15 cellular contexts compared by ENCODE assay signal in the genomic region with DNA sequence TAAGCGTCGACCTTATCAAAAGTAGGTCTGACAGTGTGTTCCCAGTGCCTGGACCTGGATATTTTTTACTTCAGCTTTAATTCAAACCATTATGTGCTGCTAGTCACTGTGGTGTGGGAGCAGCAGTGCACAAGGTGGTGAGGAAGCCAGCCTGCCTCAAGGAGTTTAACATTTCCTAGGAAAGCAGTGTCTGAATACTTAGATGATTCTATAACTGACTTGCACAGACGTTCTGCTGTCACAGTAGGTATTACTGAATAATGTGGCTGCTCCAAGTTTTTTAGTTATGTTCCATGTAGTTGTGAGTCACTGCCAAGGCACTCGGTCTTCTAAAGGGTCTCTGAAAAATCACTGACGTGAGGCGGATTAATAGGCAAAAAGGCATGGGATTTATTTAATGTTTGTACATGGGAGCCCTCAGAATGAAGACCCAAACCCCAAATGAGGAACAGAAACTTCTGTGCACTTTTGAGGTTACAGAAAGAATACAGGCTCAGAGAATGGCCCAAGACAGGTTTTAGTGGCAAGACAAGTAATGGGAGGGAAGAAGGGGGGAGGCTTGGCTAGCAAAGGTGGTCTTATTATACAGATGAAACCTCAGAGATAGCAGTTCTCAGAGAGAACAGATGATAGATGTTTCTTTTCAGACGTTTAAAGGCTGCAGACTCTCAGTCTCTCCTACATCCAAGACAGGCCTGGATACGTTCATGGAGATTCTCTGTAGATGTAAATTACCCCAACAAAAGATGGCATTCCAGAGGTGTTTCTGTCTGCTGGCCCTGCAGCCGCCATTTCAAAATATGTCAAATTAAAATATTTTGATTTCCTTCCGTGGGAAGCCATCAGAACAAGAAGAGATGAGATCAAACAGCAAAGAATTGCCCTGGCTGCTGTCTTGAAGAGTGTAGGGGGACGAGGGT.
DNase-seq lines count a peak whose midpoint lies in the region; ATAC-seq and TF ChIP-seq lines count a peak whose summit lies in the region.
"Had no signal": no experiment of that assay in that cellular context is flagged by ENCODE, and none has a peak within 500 bp of the region (broad histone marks: within the 10 kb centered on the region; RNA-seq: fewer than 3 reads in every experiment).

No MANE protein-coding gene starts in this region.

- no peak overlapping the region for H3K27ac ChIP-seq in MM.1S (ENCODE audit: low read length)
- H3K27ac ChIP-seq: heart left ventricle had no signal

- H3K27ac Mint-ChIP-seq in nephron progenitor cell, result peak overlapping the region; percentile 20

- H3K4me3 Mint-ChIP-seq in nephron progenitor cell, result no peak overlapping the region

- peaks cover 7% of the 10 kb centered on the region for H3K27me3 Mint-ChIP-seq in nephron progenitor cell (ENCODE audit: low read depth, poor library complexity)

- no peaks in the 10 kb centered on the region for H4K20me1 ChIP-seq in MM.1S (ENCODE audit: insufficient read depth, low read length)

- H3K79me2 ChIP-seq in MM.1S (ENCODE audit: low read length), result no peaks in the 10 kb centered on the region

- peaks cover 22% of the 10 kb centered on the region for H3K36me3 Mint-ChIP-seq in nephron progenitor cell (ENCODE audit: low read depth)

- H3K9me3 ChIP-seq in MM.1S (replicated peaks; ENCODE audit: insufficient read depth, low read length), result no peaks in the 10 kb centered on the region

- ATAC-seq in GM18858 (IDR thresholded peaks at IDR 0.05; ENCODE audit: unreplicated experiment) (peak; percentile 47), HG03342 (IDR thresholded peaks at IDR 0.05; ENCODE audit: unreplicated experiment) (peak; percentile 66)
- ATAC-seq: esophagus mucosa, heart left ventricle had no signal

- no peaks in the 10 kb centered on the region for H3K27me3 ChIP-seq in MM.1S (replicated peaks; ENCODE audit: insufficient read depth, low read length)

- no peak overlapping the region for H2AFZ ChIP-seq in MM.1S (ENCODE audit: low read length)

- H3F3A ChIP-seq in MM.1S (ENCODE audit: insufficient read depth, low read length), result no peaks in the 10 kb centered on the region

- H3K4me3 ChIP-seq in foreskin fibroblast (ENCODE audit: low read depth in 1 of 2, low read length in 2 of 2) (no peak overlapping the region), MM.1S (ENCODE audit: low read length) (no peak overlapping the region)
- H3K4me3 ChIP-seq: heart left ventricle had no signal

- TF ChIP-seq CTCF in nephron progenitor cell (IDR thresholded peaks at IDR 0.05) (no peak), foreskin fibroblast (IDR thresholded peaks at IDR 0.05; ENCODE audit: low read depth, low read length) (no peak), MM.1S (IDR thresholded peaks at IDR 0.05; ENCODE audit: low read length) (no peak)

- no peak overlapping the region for H3K4me2 ChIP-seq in MM.1S (ENCODE audit: low read depth, low read length)

- H3K9ac ChIP-seq in MM.1S (ENCODE audit: low read length), result no peak overlapping the region

- H3K4me1 Mint-ChIP-seq in nephron progenitor cell, result peaks cover 10% of the 10 kb centered on the region

- peaks cover 26% of the 10 kb centered on the region for H3K9me3 Mint-ChIP-seq in nephron progenitor cell

- no peaks in the 10 kb centered on the region for H3K4me1 ChIP-seq in MM.1S (ENCODE audit: low read length)
- H3K4me1 ChIP-seq: heart left ventricle had no signal

- DNase-seq in RPMI8226 (peak; percentile 43), nephron progenitor cell (no peak), T-helper 2 cell (no peak), AML-193 (lab: John Stamatoyannopoulos, UW) (no peak), foreskin fibroblast (no peak), MM.1S (no peak)
- DNase-seq: activated CD4-positive, alpha-beta T cell treated with anti-CD3 and anti-CD28 coated beads, Interleukin-2, amount 50 U/mL, for 48 hours; amygdala; heart left ventricle; NCI-H146; NCI-H524 treated with DMSO at 0.1 percent for 48 hours; Right ventricle myocardium superior had no signal

- no peaks in the 10 kb centered on the region for H3K9me2 ChIP-seq in MM.1S (replicated peaks; ENCODE audit: insufficient read depth, low read length)

- H3K36me3 ChIP-seq in MM.1S (replicated peaks; ENCODE audit: insufficient read depth, low read length), result no peaks in the 10 kb centered on the region
- H3K36me3 ChIP-seq: heart left ventricle had no signal
